In the genomic region with DNA sequence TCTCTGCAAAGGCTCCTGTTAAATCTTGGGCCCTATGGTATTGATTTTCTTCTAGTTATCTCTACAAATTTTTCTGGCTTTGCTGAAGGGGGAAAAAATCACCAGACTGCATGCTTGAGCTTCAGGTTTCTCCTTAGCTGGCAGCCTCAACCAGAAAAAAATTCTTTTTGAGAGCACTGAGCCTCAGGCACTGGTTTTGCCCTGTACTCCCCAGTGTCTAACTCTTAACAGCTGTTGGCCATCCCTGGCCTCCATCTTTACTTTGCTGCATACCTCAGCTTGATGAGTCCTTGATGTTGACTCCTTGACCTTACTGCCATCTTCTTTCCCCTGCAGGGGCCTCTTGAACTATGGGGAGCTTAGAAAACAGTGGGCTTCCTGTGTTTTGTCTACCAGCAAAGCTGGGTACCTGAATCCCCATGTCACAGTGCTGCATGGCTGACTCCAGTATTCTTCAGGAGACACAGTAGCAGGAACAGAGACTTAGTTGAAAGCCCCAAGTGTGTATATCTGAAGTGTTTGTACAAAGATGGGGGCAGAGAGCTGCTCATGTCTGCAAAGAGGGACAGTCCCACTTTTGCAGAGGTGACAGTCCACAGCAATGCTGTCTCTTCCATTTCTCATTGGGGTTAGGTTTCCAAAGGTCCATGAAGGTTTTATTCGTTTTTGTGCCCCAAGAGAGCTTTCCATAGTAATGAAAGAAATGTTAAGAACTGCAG, we compare ENCODE assay signal across 1 cellular context. TPM values are rescaled to one million over a fixed set of nuclear protein-coding genes. Genes with fewer than 3 reads are reported as not detected.
"Had no signal": no experiment of that assay in that cellular context is flagged by ENCODE, and none has a peak within 500 bp of the region (broad histone marks: within the 10 kb centered on the region; RNA-seq: fewer than 3 reads in every experiment).

No MANE protein-coding gene starts in this region.

RNA-seq across cellular contexts. Expression of a gene that starts 31.7 kb away (rescaled TPM):
- total RNA-seq: gastrocnemius medialis had no signal
